8 cellular contexts compared by ENCODE assay signal in the genomic region with DNA sequence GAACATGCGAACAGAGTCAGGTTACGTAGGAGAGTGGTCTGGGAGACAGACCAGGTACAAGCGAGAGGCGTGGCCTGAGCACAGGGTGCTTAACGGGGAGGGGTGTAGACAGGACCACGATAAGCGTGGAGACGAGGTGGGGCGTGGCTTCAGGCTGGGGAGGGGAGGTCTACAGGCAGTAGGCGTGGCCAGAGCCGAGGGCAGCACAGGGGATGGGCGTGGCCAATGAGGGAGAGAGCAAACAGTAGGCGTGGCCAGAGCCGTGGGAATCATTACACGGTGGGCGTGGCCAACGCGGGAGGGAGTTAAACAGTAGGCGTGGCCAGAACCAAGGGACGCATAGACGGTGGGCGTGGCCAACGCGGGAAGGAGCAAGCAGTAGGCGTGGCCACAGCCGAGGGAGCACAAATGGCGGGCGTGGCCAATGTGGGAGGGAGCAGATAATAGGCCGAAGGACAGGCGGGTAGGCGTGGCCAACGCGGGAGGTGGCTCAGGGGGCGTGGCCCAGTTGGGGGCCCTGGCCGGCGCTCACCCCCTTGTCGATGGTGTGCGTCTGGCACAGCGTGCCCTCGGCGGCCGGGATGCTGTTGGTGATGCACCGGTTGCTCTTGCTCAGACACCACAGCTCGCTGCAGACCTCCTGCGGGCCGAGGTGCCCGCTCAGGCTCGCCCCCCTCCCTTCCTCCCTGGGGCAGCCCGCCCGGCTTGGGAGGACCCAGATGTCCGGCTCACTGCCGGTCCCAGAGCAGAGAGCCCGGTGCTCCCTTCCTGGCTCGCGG. TPM values are rescaled to one million over a fixed set of nuclear protein-coding genes. Genes with fewer than 3 reads are reported as not detected.
A peak's percentile ranks its signal among the peaks of the same experiment; 100 is the strongest.
DNase-seq lines count a peak whose midpoint lies in the region; ATAC-seq, FAIRE-seq and TF ChIP-seq lines count a peak whose summit lies in the region.

No MANE protein-coding gene starts in this region.

- FAIRE-seq in GM12892 (lab: Jason Lieb, UNC), result no peak

- H3K4me2 ChIP-seq in BLaER1 treated with 17β-estradiol and CSF1 and Interleukin-3, amounts not matched to agents 10 nM and 100 nM, result peak overlapping the region in 10 of 11 experiments; percentile 26 to 73 (median 58); a peak in 18 of 22 replicates

- TF ChIP-seq POLR2A in GM12892 (IDR thresholded peaks at IDR 0.05; ENCODE audit: low read depth, low read length), result no peak

- peaks cover 12 to 54% (median 45%) of the 10 kb centered on the region in 10 experiments for H3K4me1 ChIP-seq in BLaER1 treated with 17β-estradiol and CSF1 and Interleukin-3, amounts not matched to agents 10 nM and 100 nM
- peaks cover 2% of the 10 kb centered on the region for H3K4me1 ChIP-seq in mesodermal cell (ENCODE audit: control insufficient read depth, insufficient read depth, low read length, poor library complexity, severe bottlenecking)

- no peak overlapping the region for H3K9ac ChIP-seq in BLaER1 treated with 17β-estradiol and CSF1 and Interleukin-3, amounts not matched to agents 10 nM and 100 nM

- ATAC-seq in GM21381 (IDR thresholded peaks at IDR 0.05; ENCODE audit: unreplicated experiment), result no peak

- no peaks in the 10 kb centered on the region for H3K27me3 ChIP-seq in BLaER1 treated with 17β-estradiol and CSF1 and Interleukin-3, amounts not matched to agents 10 nM and 100 nM

- peaks cover 10 to 32% (median 19%) of the 10 kb centered on the region in 11 experiments; a peak in 21 of 22 replicates for H3K9me3 ChIP-seq in BLaER1 treated with 17β-estradiol and CSF1 and Interleukin-3, amounts not matched to agents 10 nM and 100 nM (replicated peaks in 1 of 11)
- H3K9me3 ChIP-seq in mesodermal cell (ENCODE audit: control insufficient read depth, low read length), result peaks cover 9% of the 10 kb centered on the region

- TF ChIP-seq CTCF in epithelial cell of proximal tubule (conservative IDR thresholded peaks at IDR 0.05; ENCODE audit: low read depth, low read length), result no peak

- no peak overlapping the region for H3K27ac ChIP-seq in BLaER1 treated with 17β-estradiol and CSF1 and Interleukin-3, amounts not matched to agents 10 nM and 100 nM
- H3K27ac ChIP-seq in mesodermal cell (ENCODE audit: low read depth, low read length, severe bottlenecking), result peak overlapping the region; percentile 62

- 3 to 4% methylated on average over 52 to 53 of the region's 55 CpGs for WGBS in mesodermal cell (ENCODE audit: insufficient coverage in 2 of 2), 2 experiments

- DNase-seq in NCI-H1930 (lab: John Stamatoyannopoulos, UW) (peak; percentile 46 to 52), epithelial cell of proximal tubule (ENCODE audit: low read depth) (no peak), GM12892 (ENCODE audit: insufficient read length) (no peak)
- peak; percentile 99 for DNase-seq in activated CD8-positive, alpha-beta memory T cell treated with anti-CD3 and anti-CD28 coated beads, Interleukin-2, amount 50 U/mL, for 48 hours
- peak; percentile 86 for DNase-seq in stimulated activated CD8-positive, alpha-beta memory T cell treated with anti-CD3 and anti-CD28 coated beads, Interleukin-12 subunit alpha, Interleukin-12 subunit beta, amount 100 ng/mL, for 1 hour (ENCODE audit: low read depth)

- H3K36me3 ChIP-seq in BLaER1 treated with 17β-estradiol and CSF1 and Interleukin-3, amounts not matched to agents 10 nM and 100 nM, result peaks cover 13 to 62% (median 30%) of the 10 kb centered on the region in 11 experiments; a peak in 19 of 22 replicates
- peaks cover 31% of the 10 kb centered on the region for H3K36me3 ChIP-seq in mesodermal cell (ENCODE audit: control insufficient read depth, insufficient read depth, low read length)

- no peak overlapping the region for H3K4me3 ChIP-seq in BLaER1 treated with 17β-estradiol and CSF1 and Interleukin-3, amounts not matched to agents 10 nM and 100 nM
- peak overlapping the region; percentile 5 for H3K4me3 ChIP-seq in epithelial cell of proximal tubule (ENCODE audit: low read depth, low read length)
- peak overlapping the region; percentile 33 for H3K4me3 ChIP-seq in mesodermal cell (ENCODE audit: extremely low read depth, insufficient read depth, low read length, poor library complexity, severe bottlenecking)

- peaks cover 0 to 26% (median 11%) of the 10 kb centered on the region in 11 experiments; a peak in 12 of 22 replicates for H4K20me1 ChIP-seq in BLaER1 treated with 17β-estradiol and CSF1 and Interleukin-3, amounts not matched to agents 10 nM and 100 nM

RNA-seq across cellular contexts. Expression of a gene that starts 15.2 kb away (rescaled TPM):
- total RNA-seq in epithelial cell of proximal tubule, result 0.06 and 0.07 TPM in 2 replicates
- polyA plus RNA-seq in mesodermal cell (2013, experiment 1 of 2), result 9.6 TPM
- polyA plus RNA-seq in mesodermal cell (2013, experiment 2 of 2), result 7.1 TPM
- polyA plus RNA-seq in GM12892 (2012; ENCODE audit: missing spikeins), result 13.2 TPM

RNA-seq across cellular contexts. Expression of a gene that starts 18.1 kb away (rescaled TPM):
- total RNA-seq in epithelial cell of proximal tubule, result 2.0 and 4.8 TPM in 2 replicates
- 40.4 TPM for polyA plus RNA-seq in mesodermal cell (2013, experiment 1 of 2)
- 32.6 TPM for polyA plus RNA-seq in mesodermal cell (2013, experiment 2 of 2)
- 0.64 TPM for polyA plus RNA-seq in GM12892 (2012; ENCODE audit: missing spikeins)

RNA-seq across cellular contexts. Expression of a gene that starts 38.0 kb away (rescaled TPM):
- total RNA-seq in epithelial cell of proximal tubule, result not detected in 2 replicates
- polyA plus RNA-seq in mesodermal cell (2013, experiment 1 of 2), result not detected
- polyA plus RNA-seq in mesodermal cell (2013, experiment 2 of 2), result not detected
- not detected for polyA plus RNA-seq in GM12892 (2012; ENCODE audit: missing spikeins)

Comparison
In these comparisons a context has a peak if more than half of its experiments do, and no peak if none do; other contexts are left out.
1. H3K4me3 ChIP-seq: peak in epithelial cell of proximal tubule (single experiment) and mesodermal cell (single experiment); none in BLaER1 treated with 17β-estradiol and CSF1 and Interleukin-3, amounts not matched to agents 10 nM and 100 nM (0 of 10).
2. DNase-seq: peak in NCI-H1930 (2 of 2), activated CD8-positive, alpha-beta memory T cell treated with anti-CD3 and anti-CD28 coated beads, Interleukin-2, amount 50 U/mL, for 48 hours (single experiment) and stimulated activated CD8-positive, alpha-beta memory T cell treated with anti-CD3 and anti-CD28 coated beads, Interleukin-12 subunit alpha, Interleukin-12 subunit beta, amount 100 ng/mL, for 1 hour (single experiment); none in epithelial cell of proximal tubule (single experiment) and GM12892 (single experiment).